In genomic region chr1:85276290-85277026, GRCh38 we compare ENCODE assay signal across 8 cellular contexts. TPM values are rescaled to one million over a fixed set of nuclear protein-coding genes. Genes with fewer than 3 reads are reported as not detected.
DNase-seq lines count a peak whose midpoint lies in the region; ATAC-seq and TF ChIP-seq lines count a peak whose summit lies in the region.

Gene BCL10 (minus strand): TSS chr1:85276632. CDS start chr1:85276352, 280 bp downstream.

- H3K36me3 Mint-ChIP-seq in activated naive CD8-positive, alpha-beta T cell treated with anti-CD3 and anti-CD28 coated beads, Interleukin-2, amount 10 ng/mL, durations not matched to agents 7 days and 5 days, result peaks cover 22% of the 10 kb centered on the region
- H3K36me3 Mint-ChIP-seq in glutamatergic neuron (ENCODE audit: unreplicated experiment), result no peaks in the 10 kb centered on the region

- H3K79me2 ChIP-seq in SU-DHL-6 (ENCODE audit: insufficient read depth, low read length) (peaks cover 43% of the 10 kb centered on the region), osteoblast (ENCODE audit: insufficient read depth, low read length) (peaks cover 48% of the 10 kb centered on the region)

- peak within 1 kb of the TSS; percentile 87 for H3K4me3 Mint-ChIP-seq in activated naive CD8-positive, alpha-beta T cell treated with anti-CD3 and anti-CD28 coated beads, Interleukin-2, amount 10 ng/mL, durations not matched to agents 7 days and 5 days
- H3K4me3 Mint-ChIP-seq in glutamatergic neuron (ENCODE audit: unreplicated experiment), result peak within 1 kb of the TSS; percentile 88

- no peaks in the 10 kb centered on the region for H3K36me3 ChIP-seq in SU-DHL-6 (ENCODE audit: low read length)
- peaks cover 6% of the 10 kb centered on the region for H3K36me3 ChIP-seq in osteoblast (ENCODE audit: insufficient read depth, low read length)
- no peaks in the 10 kb centered on the region for H3K36me3 ChIP-seq in thoracic aorta

- H3K9me3 Mint-ChIP-seq in activated naive CD8-positive, alpha-beta T cell treated with anti-CD3 and anti-CD28 coated beads, Interleukin-2, amount 10 ng/mL, durations not matched to agents 7 days and 5 days, result no peaks in the 10 kb centered on the region
- peaks cover 2% of the 10 kb centered on the region for H3K9me3 Mint-ChIP-seq in glutamatergic neuron (ENCODE audit: unreplicated experiment)

- H3K4me3 ChIP-seq in SU-DHL-6 (ENCODE audit: insufficient read depth, low read length, poor library complexity, severe bottlenecking), result peak within 1 kb of the TSS; percentile 74
- H3K4me3 ChIP-seq in osteoblast (ENCODE audit: insufficient read depth, low read length), result peak within 1 kb of the TSS; percentile 82
- peak within 1 kb of the TSS; percentile 82 for H3K4me3 ChIP-seq in thoracic aorta

- peak within 1 kb of the TSS; percentile 76 for H3K9ac ChIP-seq in SU-DHL-6 (ENCODE audit: low read length)

- H3K4me2 ChIP-seq in SU-DHL-6 (ENCODE audit: low read depth, low read length, poor library complexity, severe bottlenecking), result peak within 1 kb of the TSS; percentile 96
- H3K4me2 ChIP-seq in osteoblast (ENCODE audit: insufficient read depth, low read length), result peak within 1 kb of the TSS; percentile 92

- peak within 1 kb of the TSS; percentile 92 for H3K27ac Mint-ChIP-seq in activated naive CD8-positive, alpha-beta T cell treated with anti-CD3 and anti-CD28 coated beads, Interleukin-2, amount 10 ng/mL, durations not matched to agents 7 days and 5 days
- peak within 1 kb of the TSS; percentile 86 for H3K27ac Mint-ChIP-seq in glutamatergic neuron (ENCODE audit: unreplicated experiment)

- peaks cover 12% of the 10 kb centered on the region for H3F3A ChIP-seq in SU-DHL-6 (ENCODE audit: insufficient read depth)

- H3K4me1 ChIP-seq in osteoblast (ENCODE audit: insufficient read depth, low read length), result peaks cover 33% of the 10 kb centered on the region
- peaks cover 11 to 47% of the 10 kb centered on the region in 2 donors for H3K4me1 ChIP-seq in thoracic aorta (ENCODE audit: control insufficient read depth in 1 of 2, low read depth in 2 of 2)

- peak; percentile 54 for TF ChIP-seq POLR2A in GM10847 (IDR thresholded peaks at IDR 0.05; ENCODE audit: extremely low read depth, insufficient read length)

- H4K20me1 ChIP-seq in SU-DHL-6 (ENCODE audit: low read depth, low read length) (no peaks in the 10 kb centered on the region), osteoblast (ENCODE audit: insufficient read depth, low read length) (peaks cover 23% of the 10 kb centered on the region)

- peak within 1 kb of the TSS; percentile 73 for H2AFZ ChIP-seq in SU-DHL-6 (ENCODE audit: low read depth, low read length, severe bottlenecking)
- peak within 1 kb of the TSS; percentile 85 for H2AFZ ChIP-seq in osteoblast (ENCODE audit: low read length)

- peaks cover 10% of the 10 kb centered on the region for H3K27me3 Mint-ChIP-seq in activated naive CD8-positive, alpha-beta T cell treated with anti-CD3 and anti-CD28 coated beads, Interleukin-2, amount 10 ng/mL, durations not matched to agents 7 days and 5 days
- H3K27me3 Mint-ChIP-seq in glutamatergic neuron (ENCODE audit: unreplicated experiment), result peaks cover 1% of the 10 kb centered on the region

- no peaks in the 10 kb centered on the region for H3K9me3 ChIP-seq in SU-DHL-6 (ENCODE audit: insufficient read depth, low read length)
- no peaks in the 10 kb centered on the region for H3K9me3 ChIP-seq in osteoblast (ENCODE audit: low read depth, low read length)
- no peaks in the 10 kb centered on the region for H3K9me3 ChIP-seq in thoracic aorta

- peak within 1 kb of the TSS; percentile 77 for H3K27ac ChIP-seq in SU-DHL-6 (ENCODE audit: low read depth, low read length)
- H3K27ac ChIP-seq in osteoblast (ENCODE audit: low read depth, low read length), result peak within 1 kb of the TSS; percentile 86
- peak within 1 kb of the TSS; percentile 96 to 97 for H3K27ac ChIP-seq in thoracic aorta

- H3K27me3 ChIP-seq in SU-DHL-6 (ENCODE audit: low read length) (no peaks in the 10 kb centered on the region), osteoblast (ENCODE audit: insufficient read depth, low read length) (no peaks in the 10 kb centered on the region), thoracic aorta (replicated peaks; ENCODE audit: insufficient read depth) (no peaks in the 10 kb centered on the region)

- TF ChIP-seq CTCF in SU-DHL-6 (IDR thresholded peaks at IDR 0.05; ENCODE audit: insufficient read depth, low read length, poor library complexity, severe bottlenecking), result no peak
- TF ChIP-seq CTCF in glutamatergic neuron (IDR thresholded peaks at IDR 0.05; ENCODE audit: partially characterized antibody, unreplicated experiment), result no peak
- TF ChIP-seq CTCF in osteoblast (IDR thresholded peaks at IDR 0.05; ENCODE audit: extremely low read depth, low read depth, low read length), result no peak
- TF ChIP-seq CTCF in thoracic aorta (IDR thresholded peaks at IDR 0.05), result no peak

- POLR2A ChIA-PET in activated naive CD8-positive, alpha-beta T cell treated with anti-CD3 and anti-CD28 coated beads, Interleukin-2, amount 10 ng/mL, durations not matched to agents 7 days and 5 days (lab: Charles Lee), result interaction anchor here (0.6 to 2.6 kb wide), 18 partner anchors 8 to 1428 kb away, joined by 3 to 33 read pairs (median 4); partner anchors contain the start of genes C1orf52, GNG5, PRKACB and SH3GLB1

- H3K4me1 Mint-ChIP-seq in activated naive CD8-positive, alpha-beta T cell treated with anti-CD3 and anti-CD28 coated beads, Interleukin-2, amount 10 ng/mL, durations not matched to agents 7 days and 5 days, result peaks cover 31% of the 10 kb centered on the region
- peaks cover 12% of the 10 kb centered on the region for H3K4me1 Mint-ChIP-seq in glutamatergic neuron (ENCODE audit: low read depth, unreplicated experiment)

- DNase-seq in NCI-H128 (lab: John Stamatoyannopoulos, UW; ENCODE audit: unreplicated experiment), result peak; percentile 96
- peak; percentile 97 for DNase-seq in activated naive CD8-positive, alpha-beta T cell treated with anti-CD3 and anti-CD28 coated beads, Interleukin-2, amount 10 ng/mL, durations not matched to agents 7 days and 5 days
- DNase-seq in glutamatergic neuron, result peak; percentile 98
- DNase-seq in osteoblast (ENCODE audit: insufficient read length, low spot score, missing footprints), result peak; percentile 96
- peak; percentile 87 for DNase-seq in thoracic aorta (ENCODE audit: low spot score)

- ATAC-seq in HG02678 (IDR thresholded peaks at IDR 0.05; ENCODE audit: unreplicated experiment) (peak; percentile 95), thoracic aorta (ENCODE audit: insufficient number of reproducible peaks, low FRiP score, low read depth) (peak; percentile 85)
- peak; percentile 99 for ATAC-seq in activated naive CD8-positive, alpha-beta T cell treated with anti-CD3 and anti-CD28 coated beads, Interleukin-2, amount 10 ng/mL, durations not matched to agents 7 days and 5 days (ENCODE audit: low read depth)

- H3K9me2 ChIP-seq in SU-DHL-6 (replicated peaks; ENCODE audit: insufficient read depth, low read length), result no peaks in the 10 kb centered on the region

RNA-seq across cellular contexts. Expression of gene BCL10, which starts in this region (rescaled TPM):
- total RNA-seq in activated naive CD8-positive, alpha-beta T cell treated with anti-CD3 and anti-CD28 coated beads, Interleukin-2, amount 10 ng/mL, durations not matched to agents 7 days and 5 days, result 10 to 100 TPM; 27.4 to 31.7 TPM
- 21.9 TPM for total RNA-seq in glutamatergic neuron (ENCODE audit: unreplicated experiment)
- 30.4 and 35.7 TPM in 2 replicates for total RNA-seq in osteoblast
- total RNA-seq in thoracic aorta, result 10 to 100 TPM; 13.8 to 34.2 TPM

Comparison
In these comparisons a context has a peak if more than half of its experiments do, and no peak if none do; other contexts are left out.
1. Peak in every context shown above with its lines: DNase-seq, ATAC-seq, H3K4me3 ChIP-seq and H3K27ac ChIP-seq.